In genomic region chrX:18894156-18894555, GRCh38 we compare ENCODE assay signal across 25 cellular contexts.
DNase-seq lines count a peak whose midpoint lies in the region; ATAC-seq, FAIRE-seq and TF ChIP-seq lines count a peak whose summit lies in the region.
"Had no signal": no experiment of that assay in that cellular context is flagged by ENCODE, and none has a peak within 500 bp of the region (broad histone marks: within the 10 kb centered on the region; RNA-seq: fewer than 3 reads in every experiment).

No MANE protein-coding gene starts in this region.

- H4K20me1 ChIP-seq in H9 (ENCODE audit: control insufficient read depth, insufficient read depth, insufficient read length): no peaks in the 10 kb centered on the region
- H4K20me1 ChIP-seq: BLaER1 had no signal

- ATAC-seq in GM21737 (IDR thresholded peaks at IDR 0.05; ENCODE audit: unreplicated experiment) (no peak), HG02571 (IDR thresholded peaks at IDR 0.05; ENCODE audit: unreplicated experiment) (no peak)
- ATAC-seq: CD8-positive, alpha-beta T cell; T-cell had no signal

- no peaks in the 10 kb centered on the region for H3K23me2 ChIP-seq in H9 (ENCODE audit: insufficient read length, low read depth, low read length, poor library complexity, severe bottlenecking)

- TF ChIP-seq CTCF in GM12873 (IDR thresholded peaks at IDR 0.05; ENCODE audit: insufficient read depth, low read depth, low read length, missing control alignments) (peak; percentile 18), H9 (conservative IDR thresholded peaks at IDR 0.05) (no peak), bronchial epithelial cell (IDR thresholded peaks at IDR 0.05; ENCODE audit: insufficient read depth, low read length, severe bottlenecking) (no peak)

- no peak overlapping the region for H4K5ac ChIP-seq in H9 (ENCODE audit: insufficient read length, low read depth, low read length)

- no peak overlapping the region for H2AK5ac ChIP-seq in H9 (ENCODE audit: insufficient read length, low read length)

- no peak overlapping the region for H3T11ph ChIP-seq in H9 (ENCODE audit: low read length)

- H3K4me3 Mint-ChIP-seq in H9: no peak overlapping the region
- H3K4me3 Mint-ChIP-seq: CD8-positive, alpha-beta T cell; IgD-negative memory B cell; T-cell had no signal

- H3K4me3 ChIP-seq in bronchial epithelial cell (ENCODE audit: low read depth, low read length) (no peak overlapping the region), skeletal muscle tissue (ENCODE audit: low read length in 3 of 3) (no peak overlapping the region)
- H3K4me3 ChIP-seq: BLaER1, SJSA1 had no signal

- peaks cover 4 to 41% (median 19%) of the 10 kb centered on the region in 3 experiments; a peak in 4 of 7 replicates for H3K36me3 Mint-ChIP-seq in H9 (ENCODE audit: insufficient read depth in 1 of 3, low read depth in 3 of 3)
- H3K36me3 Mint-ChIP-seq: T-cell had no signal

- H3K36me3 ChIP-seq in bronchial epithelial cell (ENCODE audit: control insufficient read depth, insufficient read depth, low read length) (peaks cover 3% of the 10 kb centered on the region), skeletal muscle tissue (ENCODE audit: control insufficient read depth in 3 of 3, insufficient read depth in 3 of 3, low read length in 3 of 3) (peaks cover 0 to 13% (median 2%) of the 10 kb centered on the region in 3 donors)
- H3K36me3 ChIP-seq: SJSA1 had no signal

- peaks cover 4 to 6% of the 10 kb centered on the region in 2 experiments for H3K4me1 Mint-ChIP-seq in H9
- H3K4me1 Mint-ChIP-seq: IgD-negative memory B cell had no signal

- H4K91ac ChIP-seq in H9 (ENCODE audit: insufficient read length, low read depth, low read length): no peak overlapping the region

- WGBS in H9 (ENCODE audit: extremely low coverage, insufficient read length, low lambda C conversion rate): no CpG with 5 or more reads among the region's 18 CpGs

- FAIRE-seq in bronchial epithelial cell (lab: Jason Lieb, UNC): peak; percentile 58
- FAIRE-seq: D721Med, G401.6, GM12891, H54, HTR-8/SVneo had no signal

- H2BK12ac ChIP-seq in H9 (ENCODE audit: insufficient read length, low read depth, low read length): no peak overlapping the region

- peaks cover 44% of the 10 kb centered on the region for H3K9me3 ChIP-seq in H9 (ENCODE audit: control insufficient read depth, low read depth, low read length)
- H3K9me3 ChIP-seq in skeletal muscle tissue (ENCODE audit: control insufficient read depth in 3 of 3, low read length in 3 of 3): no peaks in the 10 kb centered on the region
- H3K9me3 ChIP-seq: BLaER1, SJSA1 had no signal

- DNase-seq in H9 (peak; percentile 30), bronchial epithelial cell (ENCODE audit: low read depth) (no peak), UCSD-AML1 (lab: John Stamatoyannopoulos, UW; ENCODE audit: unreplicated experiment) (no peak), AG08396 (ENCODE audit: low spot score) (no peak)
- DNase-seq: CD8-positive, alpha-beta T cell; DMS79; NCI-H1417; NCI-H187 treated with DMSO at 0.1 percent for 48 hours; NCI-H446; NCI-H748 treated with DMSO at 0.1 percent for 48 hours; OCI-M1; T-cell had no signal

- H3K18ac ChIP-seq in H9 (ENCODE audit: insufficient read length, low read depth, low read length): no peak overlapping the region

- H3K27ac ChIP-seq in H9 (ENCODE audit: insufficient read length, low read depth, low read length) (no peak overlapping the region), skeletal muscle tissue (ENCODE audit: low read depth, low read length) (peak overlapping the region; percentile 76)
- H3K27ac ChIP-seq: BLaER1, HL-60, SJSA1 had no signal

- H3K4me1 ChIP-seq in H9 (ENCODE audit: insufficient read depth, low read length) (no peaks in the 10 kb centered on the region), skeletal muscle tissue (ENCODE audit: control insufficient read depth in 3 of 3, insufficient read depth in 3 of 3, low read length in 3 of 3) (peaks cover 12 to 34% (median 22%) of the 10 kb centered on the region in 3 donors)
- H3K4me1 ChIP-seq: SJSA1 had no signal

- no peak overlapping the region for H2BK15ac ChIP-seq in H9 (ENCODE audit: low read depth, low read length)

- H2AFZ ChIP-seq in H9 (ENCODE audit: low read length): no peak overlapping the region

- H3K4me2 ChIP-seq in H9 (ENCODE audit: insufficient read depth, insufficient read length, low read length): no peak overlapping the region
- H3K4me2 ChIP-seq: BLaER1 had no signal

- no peak overlapping the region for H3K27ac Mint-ChIP-seq in H9
- H3K27ac Mint-ChIP-seq: CD8-positive, alpha-beta T cell; T-cell had no signal

- H3K23ac ChIP-seq in H9 (ENCODE audit: insufficient read length, low read depth, low read length): no peak overlapping the region

- H3K14ac ChIP-seq in H9 (ENCODE audit: insufficient read depth, low read length): no peak overlapping the region

- no peaks in the 10 kb centered on the region for H3K79me1 ChIP-seq in H9 (ENCODE audit: insufficient read depth, low read depth, low read length, poor library complexity, severe bottlenecking)

- H2BK5ac ChIP-seq in H9 (ENCODE audit: insufficient read length, low read length): no peak overlapping the region

- peaks cover 75 to 76% of the 10 kb centered on the region in 2 experiments for H3K9me3 Mint-ChIP-seq in H9
- H3K9me3 Mint-ChIP-seq: CD8-positive, alpha-beta T cell; IgD-negative memory B cell; T-cell had no signal

- H3K4ac ChIP-seq in H9 (ENCODE audit: low read depth, low read length): no peak overlapping the region

- H3K27me3 Mint-ChIP-seq in H9 (ENCODE audit: low read depth): no peaks in the 10 kb centered on the region
- H3K27me3 Mint-ChIP-seq: IgD-negative memory B cell, T-cell had no signal

- H4K8ac ChIP-seq in H9 (replicated peaks; ENCODE audit: insufficient read length, low read depth, low read length): no peak overlapping the region

- H3K9ac ChIP-seq in H9 (ENCODE audit: extremely low read depth, insufficient read length, low read length) (no peak overlapping the region), skeletal muscle tissue (ENCODE audit: low read depth in 1 of 3, low read length in 3 of 3) (no peak overlapping the region)
- H3K9ac ChIP-seq: BLaER1 had no signal

- no peaks in the 10 kb centered on the region for H3K79me2 ChIP-seq in H9 (ENCODE audit: insufficient read depth, low read length)

- H3K27me3 ChIP-seq in H9 (ENCODE audit: insufficient read depth, low read length) (no peaks in the 10 kb centered on the region), bronchial epithelial cell (ENCODE audit: control insufficient read depth, insufficient read depth, low read length) (no peaks in the 10 kb centered on the region), skeletal muscle tissue (ENCODE audit: control insufficient read depth in 3 of 3, insufficient read depth in 3 of 3, low read length in 3 of 3) (no peaks in the 10 kb centered on the region)
- H3K27me3 ChIP-seq: SJSA1 had no signal

- no peak overlapping the region for H3K56ac ChIP-seq in H9 (ENCODE audit: insufficient read length, low read depth, low read length)

- no peak overlapping the region for H2BK120ac ChIP-seq in H9 (ENCODE audit: low read depth, low read length, poor library complexity, severe bottlenecking)

- H2BK20ac ChIP-seq in H9 (ENCODE audit: low read depth, low read length, poor library complexity, severe bottlenecking): no peak overlapping the region
